10 cellular contexts compared by ENCODE assay signal in the genomic region with DNA sequence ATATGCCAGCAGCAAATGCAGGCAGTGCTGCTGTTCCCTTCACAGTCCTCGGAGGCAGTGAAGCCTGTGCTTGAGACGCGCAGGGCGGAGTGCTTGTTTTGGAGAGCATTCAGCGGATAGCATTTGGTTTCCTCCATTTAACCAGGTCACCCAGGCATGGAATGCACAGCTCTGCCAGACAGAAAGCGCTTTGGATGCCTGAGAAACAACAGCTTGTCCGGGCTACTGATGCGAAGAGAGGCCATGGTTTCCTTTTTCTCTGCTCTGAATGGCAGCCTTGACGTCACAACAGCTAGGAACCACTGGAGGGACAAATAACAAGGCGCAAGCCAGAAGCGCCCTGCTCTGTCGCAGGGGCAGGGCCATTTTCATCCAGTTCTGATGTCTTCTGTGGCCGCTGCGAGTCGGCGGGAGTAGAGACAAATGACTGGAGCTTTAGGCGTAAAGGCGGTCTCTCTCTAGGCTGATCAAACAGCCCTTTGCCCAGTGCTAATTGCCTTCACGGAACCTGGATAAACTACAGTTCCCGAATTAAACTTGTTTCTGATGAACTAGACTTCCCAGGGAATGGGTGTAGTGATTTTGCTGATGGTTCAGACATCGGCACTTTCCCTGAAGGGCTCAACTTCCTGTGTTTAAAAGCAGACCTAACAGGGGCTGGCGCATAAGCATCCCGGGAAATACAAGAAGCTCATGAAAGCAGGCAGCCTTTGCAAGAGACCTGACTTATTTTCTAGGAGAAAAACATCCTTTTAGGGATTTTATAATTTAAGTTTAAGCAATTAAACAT.
A peak's percentile ranks its signal among the peaks of the same experiment; 100 is the strongest.
DNase-seq lines count a peak whose midpoint lies in the region; ATAC-seq and TF ChIP-seq lines count a peak whose summit lies in the region.
"Had no signal": no experiment of that assay in that cellular context is flagged by ENCODE, and none has a peak within 500 bp of the region (broad histone marks: within the 10 kb centered on the region; RNA-seq: fewer than 3 reads in every experiment).

No MANE protein-coding gene starts in this region.

- intact Hi-C loops in activated CD4-positive, alpha-beta T cell treated with anti-CD3 and anti-CD28 coated beads for 36 hours (cut with DNase I, micrococcal nuclease) = no loop called here

- H3K4me1 Mint-ChIP-seq in activated CD4-positive, alpha-beta T cell treated with anti-CD3 and anti-CD28 coated beads for 36 hours = peaks cover 96% of the 10 kb centered on the region
- peaks cover 80% of the 10 kb centered on the region for H3K4me1 Mint-ChIP-seq in stimulated activated effector memory CD8-positive, alpha-beta T cell treated with anti-CD3 and anti-CD28 coated beads, Interleukin-12 subunit alpha, Interleukin-12 subunit beta, amount 100 ng/mL, for 72 hours

- no peak for DNase-seq in activated CD4-positive, alpha-beta T cell treated with anti-CD3 and anti-CD28 coated beads for 36 hours
- no peak for DNase-seq in activated CD4-positive, alpha-beta T cell treated with anti-CD3 and anti-CD28 coated beads for 48 hours
- DNase-seq in astrocyte of the cerebellum (ENCODE audit: low read depth) (peak; percentile 97), kidney glomerular epithelial cell (lab: John Stamatoyannopoulos, UW) (peak; percentile 96), SKM-1 treated with dmso at 0.1 percent for 144 hours (lab: John Stamatoyannopoulos, UW; ENCODE audit: unreplicated experiment) (no peak)
- DNase-seq in stimulated activated effector memory CD8-positive, alpha-beta T cell treated with anti-CD3 and anti-CD28 coated beads, Interleukin-12 subunit alpha, Interleukin-12 subunit beta, amount 100 ng/mL, for 72 hours (ENCODE audit: low spot score in 2 of 2) = peak in 1 of 2 donors; percentile 53
- DNase-seq in effector memory CD4-positive, alpha-beta T cell = no peak

- H3K4me3 Mint-ChIP-seq in activated CD4-positive, alpha-beta T cell treated with anti-CD3 and anti-CD28 coated beads for 36 hours = no peak overlapping the region
- H3K4me3 Mint-ChIP-seq in stimulated activated effector memory CD8-positive, alpha-beta T cell treated with anti-CD3 and anti-CD28 coated beads, Interleukin-12 subunit alpha, Interleukin-12 subunit beta, amount 100 ng/mL, for 72 hours = peak overlapping the region; percentile 27
- H3K4me3 Mint-ChIP-seq: T-helper 1 cell treated with Interleukin-12 subunit alpha and Interleukin-12 subunit beta and Interleukin-4 antibody, amounts not matched to agents 30 μg/mL and 1 μg/mL, for 36 hours had no signal

- peaks cover 61% of the 10 kb centered on the region for H3K4me1 ChIP-seq in effector memory CD4-positive, alpha-beta T cell (ENCODE audit: control insufficient read depth, insufficient read depth, low read length, poor library complexity, severe bottlenecking)

- H3K27ac ChIP-seq in effector memory CD4-positive, alpha-beta T cell (ENCODE audit: insufficient read depth, low read length, poor library complexity, severe bottlenecking) = no peak overlapping the region

- H3K27me3 Mint-ChIP-seq in activated CD4-positive, alpha-beta T cell treated with anti-CD3 and anti-CD28 coated beads for 36 hours = no peaks in the 10 kb centered on the region
- H3K27me3 Mint-ChIP-seq: CD4-positive, alpha-beta memory T cell had no signal

- POLR2A ChIA-PET in activated CD4-positive, alpha-beta T cell treated with anti-CD3 and anti-CD28 coated beads for 36 hours (lab: Charles Lee) = interaction anchor here (0.7 to 2.0 kb wide), 2 partner anchors 8 to 39 kb away, joined by 4 to 10 read pairs; no protein-coding TSS in a partner anchor

- no peaks in the 10 kb centered on the region for H3K9me3 Mint-ChIP-seq in activated CD4-positive, alpha-beta T cell treated with anti-CD3 and anti-CD28 coated beads for 36 hours (ENCODE audit: low read depth)
- no peaks in the 10 kb centered on the region for H3K9me3 Mint-ChIP-seq in stimulated activated effector memory CD8-positive, alpha-beta T cell treated with anti-CD3 and anti-CD28 coated beads, Interleukin-12 subunit alpha, Interleukin-12 subunit beta, amount 100 ng/mL, for 72 hours
- H3K9me3 Mint-ChIP-seq: T-helper 1 cell treated with Interleukin-12 subunit alpha and Interleukin-12 subunit beta and Interleukin-4 antibody, amounts not matched to agents 30 μg/mL and 1 μg/mL, for 36 hours had no signal

- in situ Hi-C loops in astrocyte of the cerebellum (cut with HindIII; ENCODE audit: low sequenced_read_pairs) = no loop called here

- peaks cover 20% of the 10 kb centered on the region for H3K36me3 ChIP-seq in effector memory CD4-positive, alpha-beta T cell (ENCODE audit: control insufficient read depth, insufficient read depth, low read length)

- H3K27me3 ChIP-seq in effector memory CD4-positive, alpha-beta T cell (replicated peaks; ENCODE audit: control insufficient read depth, insufficient read depth, low read length, poor library complexity, severe bottlenecking) = no peaks in the 10 kb centered on the region

- no peak for ATAC-seq in activated CD4-positive, alpha-beta T cell treated with anti-CD3 and anti-CD28 coated beads for 36 hours
- no peak for ATAC-seq in stimulated activated effector memory CD8-positive, alpha-beta T cell treated with anti-CD3 and anti-CD28 coated beads, Interleukin-12 subunit alpha, Interleukin-12 subunit beta, amount 100 ng/mL, for 72 hours
- no peak for ATAC-seq in HG03521 (IDR thresholded peaks at IDR 0.05; ENCODE audit: unreplicated experiment)

- CTCF ChIA-PET in activated CD4-positive, alpha-beta T cell treated with anti-CD3 and anti-CD28 coated beads for 36 hours (lab: Charles Lee) = interaction anchor here (1.3 kb wide), 1 partner anchor 25 kb away, joined by 4 read pairs; no protein-coding TSS in a partner anchor

- TF ChIP-seq CTCF in astrocyte of the cerebellum (IDR thresholded peaks at IDR 0.05; ENCODE audit: low read depth, low read length, missing control alignments) = no peak

- H3K4me3 ChIP-seq in astrocyte of the cerebellum (ENCODE audit: low read depth, low read length) = peak overlapping the region; percentile 21
- H3K4me3 ChIP-seq in effector memory CD4-positive, alpha-beta T cell (ENCODE audit: insufficient read depth, low read depth, low read length, poor library complexity, severe bottlenecking) = no peak overlapping the region

- H3K27ac Mint-ChIP-seq in activated CD4-positive, alpha-beta T cell treated with anti-CD3 and anti-CD28 coated beads for 36 hours = peak overlapping the region; percentile 47
- peak overlapping the region; percentile 92 for H3K27ac Mint-ChIP-seq in stimulated activated effector memory CD8-positive, alpha-beta T cell treated with anti-CD3 and anti-CD28 coated beads, Interleukin-12 subunit alpha, Interleukin-12 subunit beta, amount 100 ng/mL, for 72 hours
- H3K27ac Mint-ChIP-seq: T-helper 1 cell treated with Interleukin-12 subunit alpha and Interleukin-12 subunit beta and Interleukin-4 antibody, amounts not matched to agents 30 μg/mL and 1 μg/mL, for 36 hours had no signal

- peaks cover 90% of the 10 kb centered on the region for H3K36me3 Mint-ChIP-seq in activated CD4-positive, alpha-beta T cell treated with anti-CD3 and anti-CD28 coated beads for 36 hours (ENCODE audit: low read depth)
- no peaks in the 10 kb centered on the region for H3K36me3 Mint-ChIP-seq in stimulated activated effector memory CD8-positive, alpha-beta T cell treated with anti-CD3 and anti-CD28 coated beads, Interleukin-12 subunit alpha, Interleukin-12 subunit beta, amount 100 ng/mL, for 72 hours

- no peaks in the 10 kb centered on the region for H3K9me3 ChIP-seq in effector memory CD4-positive, alpha-beta T cell (ENCODE audit: control insufficient read depth, low read length)

Comparison
In these comparisons a context has a peak if more than half of its experiments do, and no peak if none do; other contexts are left out.
1. DNase-seq: peak in astrocyte of the cerebellum (single experiment) and kidney glomerular epithelial cell (single experiment); none in activated CD4-positive, alpha-beta T cell treated with anti-CD3 and anti-CD28 coated beads for 36 hours (single experiment), activated CD4-positive, alpha-beta T cell treated with anti-CD3 and anti-CD28 coated beads for 48 hours (single experiment), effector memory CD4-positive, alpha-beta T cell (0 of 3) and SKM-1 treated with dmso at 0.1 percent for 144 hours (single experiment).